ENCODE assay signal across 14 cellular contexts in the genomic region with DNA sequence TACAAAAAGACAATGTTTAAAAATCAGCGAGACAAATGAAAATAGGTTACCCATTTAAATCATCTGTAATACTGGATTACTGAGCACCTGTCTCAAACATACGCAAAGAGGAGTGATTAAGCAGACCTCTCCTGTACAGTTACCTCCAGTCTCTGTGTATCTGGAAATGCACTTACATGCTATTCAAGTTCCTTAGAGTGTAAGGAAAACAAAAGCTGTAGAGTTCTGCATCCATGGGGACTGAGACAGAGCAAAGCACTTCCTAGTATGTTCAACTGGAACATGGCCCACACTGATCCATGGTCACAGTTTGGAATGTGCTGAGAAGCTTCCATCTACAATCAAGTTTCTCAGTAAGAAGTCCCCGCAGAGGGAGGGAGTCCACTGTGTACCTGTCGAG.
DNase-seq lines count a peak whose midpoint lies in the region; ATAC-seq and TF ChIP-seq lines count a peak whose summit lies in the region.
"Had no signal": no experiment of that assay in that cellular context is flagged by ENCODE, and none has a peak within 500 bp of the region (broad histone marks: within the 10 kb centered on the region; RNA-seq: fewer than 3 reads in every experiment).

No MANE protein-coding gene starts in this region.

- H3K4me3 Mint-ChIP-seq in WTC11 (no peak overlapping the region), nephron progenitor cell (no peak overlapping the region), type B pancreatic cell (no peak overlapping the region)
- no peak overlapping the region for H3K4me3 Mint-ChIP-seq in stimulated activated effector memory CD8-positive, alpha-beta T cell treated with anti-CD3 and anti-CD28 coated beads, Interleukin-12 subunit alpha, Interleukin-12 subunit beta, amount 100 ng/mL, for 72 hours
- H3K4me3 Mint-ChIP-seq: CD4-positive, alpha-beta T cell; H9 had no signal

- no peak overlapping the region for H3K9ac ChIP-seq in IMR-90 (ENCODE audit: low read depth, low read length)

- H3K14ac ChIP-seq in IMR-90 (replicated peaks; ENCODE audit: low read depth, low read length), result no peak overlapping the region

- H3K79me1 ChIP-seq in IMR-90 (ENCODE audit: low read depth in 1 of 2, low read length in 2 of 2), result peaks cover 31 to 67% of the 10 kb centered on the region in 2 experiments

- no peak overlapping the region for H3K4ac ChIP-seq in IMR-90 (ENCODE audit: low read depth, low read length)

- H3K27ac Mint-ChIP-seq in WTC11 (0 out of 2 replicates have a peak overlapping the region, but pooled peaks have one; percentile 23), nephron progenitor cell (no peak overlapping the region), type B pancreatic cell (no peak overlapping the region)
- H3K27ac Mint-ChIP-seq in stimulated activated effector memory CD8-positive, alpha-beta T cell treated with anti-CD3 and anti-CD28 coated beads, Interleukin-12 subunit alpha, Interleukin-12 subunit beta, amount 100 ng/mL, for 72 hours, result peak overlapping the region; percentile 50
- H3K27ac Mint-ChIP-seq: CD4-positive, alpha-beta T cell had no signal

- no peak overlapping the region for H3K4me2 ChIP-seq in IMR-90 (ENCODE audit: low read depth, low read length)

- H2AK9ac ChIP-seq in IMR-90 (replicated peaks; ENCODE audit: low read depth, low read length, poor library complexity), result no peak overlapping the region

- no peaks in the 10 kb centered on the region; the same call in 1 of the 2 replicates for H3K4me1 ChIP-seq in IMR-90 (ENCODE audit: control insufficient read depth, insufficient read depth, low read length)
- H3K4me1 ChIP-seq in lung (ENCODE audit: control insufficient read depth in 2 of 2, insufficient read depth in 2 of 2, low read length in 2 of 2), result peaks cover 0 to 3% of the 10 kb centered on the region in 2 donors
- H3K4me1 ChIP-seq: Caco-2 had no signal

- WGBS in IMR-90 (ENCODE audit: extremely low coverage in 2 of 2, insufficient read length in 1 of 2), 2 experiments, result no CpG with 5 or more reads among the region's 4 CpGs
- WGBS in lung, 2 donors, result 76 to 92% methylated on average over 4 of the region's 4 CpGs

- H2BK120ac ChIP-seq in IMR-90 (ENCODE audit: low read depth, low read length), result no peak overlapping the region

- no peak overlapping the region for H3K23ac ChIP-seq in IMR-90 (ENCODE audit: low read depth, low read length)

- H2AFZ ChIP-seq in IMR-90 (replicated peaks; ENCODE audit: low read length, poor library complexity), result no peak overlapping the region

- no peak for TF ChIP-seq RAD21 in IMR-90 (IDR thresholded peaks at IDR 0.05; ENCODE audit: low read length)

- no peak overlapping the region for H4K8ac ChIP-seq in IMR-90 (ENCODE audit: low read depth in 2 of 2, low read length in 2 of 2)

- peaks cover 16% of the 10 kb centered on the region for H4K20me1 ChIP-seq in IMR-90 (ENCODE audit: insufficient read depth, low read length)

- no peak overlapping the region for H2BK15ac ChIP-seq in IMR-90 (ENCODE audit: low read depth, low read length)

- H2AK5ac ChIP-seq in IMR-90 (ENCODE audit: low read depth, low read length), result no peak overlapping the region

- in situ Hi-C loops in IMR-90 (cut with MboI; ENCODE audit: low sequenced_read_pairs), result no loop called here

- H3K18ac ChIP-seq in IMR-90 (ENCODE audit: low read depth, low read length), result no peak overlapping the region

- H3K9me1 ChIP-seq in IMR-90 (ENCODE audit: insufficient read depth, low read length), result peaks cover 15% of the 10 kb centered on the region; the same call in 1 of the 2 replicates

- H3K4me3 ChIP-seq in IMR-90 (ENCODE audit: insufficient read depth, low read depth, low read length), result no peak overlapping the region
- H3K4me3 ChIP-seq in lung, result no peak overlapping the region

- H3K27ac ChIP-seq in IMR-90 (ENCODE audit: insufficient read depth, low read length), result no peak overlapping the region
- H3K27ac ChIP-seq in lung (ENCODE audit: low read depth in 1 of 2, low read length in 1 of 2), result no peak overlapping the region
- H3K27ac ChIP-seq: C4-2B, HL-60 had no signal

- H3K56ac ChIP-seq in IMR-90 (ENCODE audit: extremely low read depth, insufficient read depth, low read length), result no peak overlapping the region

- POLR2A ChIA-PET in IMR-90 (lab: Charles Lee; ENCODE audit: unreplicated experiment) (no interaction called here), WTC11 (lab: Charles Lee) (no interaction called here)

- no TSS peak for BruUV-seq in IMR-90 (replicated peaks; lab: Mats Ljungman, UMichigan)

- H3K4me1 Mint-ChIP-seq in WTC11 (peaks cover 21% of the 10 kb centered on the region), nephron progenitor cell (no peaks in the 10 kb centered on the region), type B pancreatic cell (ENCODE audit: unreplicated experiment) (no peaks in the 10 kb centered on the region)
- H3K4me1 Mint-ChIP-seq in stimulated activated effector memory CD8-positive, alpha-beta T cell treated with anti-CD3 and anti-CD28 coated beads, Interleukin-12 subunit alpha, Interleukin-12 subunit beta, amount 100 ng/mL, for 72 hours, result peaks cover 7% of the 10 kb centered on the region

- DNase-seq in IMR-90, result no peak
- no peak for DNase-seq in WTC11 (ENCODE audit: low spot score)
- DNase-seq in lung (ENCODE audit: low spot score), result no peak
- DNase-seq in stimulated activated effector memory CD8-positive, alpha-beta T cell treated with anti-CD3 and anti-CD28 coated beads, Interleukin-12 subunit alpha, Interleukin-12 subunit beta, amount 100 ng/mL, for 72 hours (ENCODE audit: low spot score in 2 of 2), result no peak
- no peak for DNase-seq in nephron progenitor cell
- no peak for DNase-seq in AG08395 (ENCODE audit: low spot score)
- DNase-seq in type B pancreatic cell (ENCODE audit: extremely low spot score, unreplicated experiment), result no peak
- DNase-seq: ACHN; AML-193; Caco-2; CD4-positive, alpha-beta T cell; H9 had no signal

- H3K27me3 ChIP-seq in IMR-90 (ENCODE audit: control insufficient read depth, insufficient read depth, low read length) (no peaks in the 10 kb centered on the region), lung (ENCODE audit: control insufficient read depth, insufficient read depth) (no peaks in the 10 kb centered on the region)

- H3K9me3 Mint-ChIP-seq in WTC11, result peaks cover 14% of the 10 kb centered on the region
- H3K9me3 Mint-ChIP-seq in stimulated activated effector memory CD8-positive, alpha-beta T cell treated with anti-CD3 and anti-CD28 coated beads, Interleukin-12 subunit alpha, Interleukin-12 subunit beta, amount 100 ng/mL, for 72 hours, result no peaks in the 10 kb centered on the region
- H3K9me3 Mint-ChIP-seq in nephron progenitor cell, result peaks cover 25% of the 10 kb centered on the region
- peaks cover 5% of the 10 kb centered on the region for H3K9me3 Mint-ChIP-seq in type B pancreatic cell
- H3K9me3 Mint-ChIP-seq: CD4-positive, alpha-beta T cell had no signal

- dilution Hi-C loops in IMR-90 (cut with HindIII; ENCODE audit: low sequenced_read_pairs, unreplicated experiment), result no loop called here

- H4K91ac ChIP-seq in IMR-90 (ENCODE audit: insufficient read depth, low read depth, low read length), result no peak overlapping the region

- intact Hi-C loops in IMR-90 (cut with micrococcal nuclease), result no loop called here

- ATAC-seq in IMR-90 (ENCODE audit: low read depth) (peak; percentile 22; the same call in 1 of the 2 replicates), WTC11 (no peak), lung (ENCODE audit: insufficient read depth, low FRiP score) (peak; percentile 35)
- ATAC-seq in stimulated activated effector memory CD8-positive, alpha-beta T cell treated with anti-CD3 and anti-CD28 coated beads, Interleukin-12 subunit alpha, Interleukin-12 subunit beta, amount 100 ng/mL, for 72 hours, result no peak

- CTCF ChIA-PET in IMR-90 (lab: Yijun Ruan, JAX) (no interaction called here), WTC11 (lab: Charles Lee) (no interaction called here)

- H3K27me3 Mint-ChIP-seq in WTC11 (ENCODE audit: low read depth) (no peaks in the 10 kb centered on the region), nephron progenitor cell (ENCODE audit: low read depth, poor library complexity) (no peaks in the 10 kb centered on the region), type B pancreatic cell (no peaks in the 10 kb centered on the region)
- H3K27me3 Mint-ChIP-seq: CD4-positive, alpha-beta T cell had no signal

- H3K36me3 Mint-ChIP-seq in WTC11 (peaks cover 88% of the 10 kb centered on the region), nephron progenitor cell (ENCODE audit: low read depth) (peaks cover 96% of the 10 kb centered on the region), type B pancreatic cell (peaks cover 65% of the 10 kb centered on the region)
- peaks cover 90% of the 10 kb centered on the region for H3K36me3 Mint-ChIP-seq in stimulated activated effector memory CD8-positive, alpha-beta T cell treated with anti-CD3 and anti-CD28 coated beads, Interleukin-12 subunit alpha, Interleukin-12 subunit beta, amount 100 ng/mL, for 72 hours

- no peak for TF ChIP-seq CTCF in IMR-90 (conservative IDR thresholded peaks at IDR 0.05; ENCODE audit: low read depth, low read length)
- TF ChIP-seq CTCF in WTC11 (IDR thresholded peaks at IDR 0.05), result no peak
- no peak for TF ChIP-seq CTCF in lung (IDR thresholded peaks at IDR 0.05; ENCODE audit: control extremely low read depth, extremely low read depth)
- no peak for TF ChIP-seq CTCF in nephron progenitor cell (IDR thresholded peaks at IDR 0.05)
- no peak for TF ChIP-seq CTCF in type B pancreatic cell (conservative IDR thresholded peaks at IDR 0.05)

- no peak overlapping the region for H4K5ac ChIP-seq in IMR-90 (ENCODE audit: low read depth, low read length)

- H3K36me3 ChIP-seq in IMR-90 (ENCODE audit: control insufficient read depth, insufficient read depth, low read length), result peaks cover 57% of the 10 kb centered on the region
- H3K36me3 ChIP-seq in lung (ENCODE audit: control insufficient read depth in 2 of 2, insufficient read depth in 2 of 2, low read length in 2 of 2), result peaks cover 41 to 47% of the 10 kb centered on the region in 2 donors

- TF ChIP-seq POLR2A in IMR-90 (IDR thresholded peaks at IDR 0.05; ENCODE audit: low read depth, low read length), result no peak

- H3K9me3 ChIP-seq in IMR-90 (ENCODE audit: control insufficient read depth, insufficient read depth, low read length) (peaks cover 4% of the 10 kb centered on the region), lung (ENCODE audit: control insufficient read depth in 2 of 2, insufficient read depth in 1 of 2, low read length in 1 of 2) (no peaks in the 10 kb centered on the region)
- H3K9me3 ChIP-seq: Caco-2 had no signal

- no peak overlapping the region for H2BK20ac ChIP-seq in IMR-90 (ENCODE audit: low read depth, low read length)

- no peak overlapping the region for H2BK5ac ChIP-seq in IMR-90 (ENCODE audit: low read depth, low read length, poor library complexity, severe bottlenecking)

TF ChIP-seq in IMR-90, 13 proteins besides CTCF, POLR2A, EP300 and RAD21 (continues in another document):
- no peak for TF ChIP-seq MAZ (IDR thresholded peaks at IDR 0.05; ENCODE audit: borderline replicate concordance, low read depth, low read length)
- TF ChIP-seq RCOR1 (IDR thresholded peaks at IDR 0.05; ENCODE audit: insufficient replicate concordance, low read length), result no peak

TF ChIP-seq in WTC11, 78 proteins besides CTCF, POLR2A, EP300 and RAD21 (continues in another document):
- TF ChIP-seq FOXP1 (CRISPR knock-in tag; IDR thresholded peaks at IDR 0.05; ENCODE audit: borderline replicate concordance), result no peak
- TF ChIP-seq PRRX2 (CRISPR knock-in tag; IDR thresholded peaks at IDR 0.05), result no peak

Comparison
In these comparisons a context has a peak if more than half of its experiments do, and no peak if none do; other contexts are left out.
1. ATAC-seq: peak in IMR-90 (single experiment) and lung (single experiment); none in WTC11 (single experiment) and stimulated activated effector memory CD8-positive, alpha-beta T cell treated with anti-CD3 and anti-CD28 coated beads, Interleukin-12 subunit alpha, Interleukin-12 subunit beta, amount 100 ng/mL, for 72 hours (single experiment).
2. H3K27ac Mint-ChIP-seq: peak in WTC11 (single experiment) and stimulated activated effector memory CD8-positive, alpha-beta T cell treated with anti-CD3 and anti-CD28 coated beads, Interleukin-12 subunit alpha, Interleukin-12 subunit beta, amount 100 ng/mL, for 72 hours (single experiment); none in nephron progenitor cell (single experiment) and type B pancreatic cell (single experiment).